Comparison of ENCODE assay signal across 1 cellular context in the genomic region with DNA sequence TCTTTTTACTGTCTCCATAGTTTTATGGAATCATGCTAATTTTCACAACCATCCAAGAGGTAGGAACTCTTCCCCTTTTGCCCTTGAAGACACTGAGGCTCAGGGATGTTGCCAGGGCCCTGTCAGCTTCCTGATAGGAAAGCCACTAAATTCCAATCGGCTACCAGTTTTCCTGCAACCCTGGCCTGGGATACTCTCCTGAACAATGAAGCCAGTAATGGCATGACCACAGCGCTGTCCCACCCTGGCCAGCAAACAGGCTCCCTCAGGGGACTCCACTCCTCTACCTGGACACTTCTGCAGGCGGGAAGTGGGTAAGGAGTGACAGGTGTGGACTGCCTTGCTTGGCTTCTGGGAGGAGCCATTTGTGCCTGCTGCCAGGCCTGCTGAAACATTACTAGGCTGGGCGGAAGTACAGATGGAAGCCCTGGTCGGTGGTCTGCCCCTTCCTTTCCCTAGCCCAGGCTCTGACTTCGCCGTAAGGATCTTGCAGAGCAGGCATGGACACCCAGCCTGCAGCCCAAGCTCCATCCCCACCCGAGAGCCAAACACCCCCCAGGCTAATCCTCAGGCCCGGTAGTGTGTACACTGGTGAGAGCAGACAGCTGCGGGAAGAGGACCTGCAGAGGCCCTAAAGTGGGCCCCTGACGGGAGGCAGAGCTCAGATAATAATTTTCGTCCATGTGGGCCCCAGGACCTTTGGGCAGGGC.
TF ChIP-seq lines count a peak whose summit lies in the region.

No MANE protein-coding gene starts in this region.

TF ChIP-seq in GM23338, 12 proteins besides CTCF, POLR2A, EP300 and RAD21 (continued from another document):
- TF ChIP-seq, protein P1, sequence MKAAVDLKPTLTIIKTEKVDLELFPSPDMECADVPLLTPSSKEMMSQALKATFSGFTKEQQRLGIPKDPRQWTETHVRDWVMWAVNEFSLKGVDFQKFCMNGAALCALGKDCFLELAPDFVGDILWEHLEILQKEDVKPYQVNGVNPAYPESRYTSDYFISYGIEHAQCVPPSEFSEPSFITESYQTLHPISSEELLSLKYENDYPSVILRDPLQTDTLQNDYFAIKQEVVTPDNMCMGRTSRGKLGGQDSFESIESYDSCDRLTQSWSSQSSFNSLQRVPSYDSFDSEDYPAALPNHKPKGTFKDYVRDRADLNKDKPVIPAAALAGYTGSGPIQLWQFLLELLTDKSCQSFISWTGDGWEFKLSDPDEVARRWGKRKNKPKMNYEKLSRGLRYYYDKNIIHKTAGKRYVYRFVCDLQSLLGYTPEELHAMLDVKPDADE (IDR thresholded peaks at IDR 0.05): no peak
- no peak for TF ChIP-seq ZNF114 (CRISPR knock-in tag; IDR thresholded peaks at IDR 0.05)
